6 cellular contexts compared by ENCODE assay signal in genomic region chr2:72332720-72333119, GRCh38.
"Had no signal": no experiment of that assay in that cellular context is flagged by ENCODE, and none has a peak within 500 bp of the region (broad histone marks: within the 10 kb centered on the region; RNA-seq: fewer than 3 reads in every experiment).

No MANE protein-coding gene starts in this region.

- ATAC-seq: GM23338, HepG2 had no signal

- H3K27me3 Mint-ChIP-seq: IgD-negative memory B cell had no signal

- H3K4me1 Mint-ChIP-seq: H9, IgD-negative memory B cell had no signal

- H3K27ac Mint-ChIP-seq: GM23338, H9, IgD-negative memory B cell had no signal

- DNase-seq: H9, HCEC 1CT, KBM-7 had no signal

- H3K9me3 Mint-ChIP-seq: GM23338, H9 had no signal

- H3K4me3 Mint-ChIP-seq: GM23338, H9, IgD-negative memory B cell had no signal
